In genomic region chr4:158208931-158209640, GRCh38 we compare ENCODE assay signal across 7 cellular contexts. TPM values are rescaled to one million over a fixed set of nuclear protein-coding genes. Genes with fewer than 3 reads are reported as not detected.
A peak's percentile ranks its signal among the peaks of the same experiment; 100 is the strongest.
DNase-seq lines count a peak whose midpoint lies in the region; ATAC-seq and TF ChIP-seq lines count a peak whose summit lies in the region.

No MANE protein-coding gene starts in this region.

- no peaks in the 10 kb centered on the region for H3K27me3 ChIP-seq in CD8-positive, alpha-beta memory T cell (ENCODE audit: insufficient read depth, low read length, poor library complexity, severe bottlenecking)
- no peaks in the 10 kb centered on the region for H3K27me3 ChIP-seq in foreskin keratinocyte

- no peaks in the 10 kb centered on the region for H3K36me3 ChIP-seq in CD8-positive, alpha-beta memory T cell (ENCODE audit: insufficient read depth, low read length)

- H3K4me1 ChIP-seq in CD8-positive, alpha-beta memory T cell (ENCODE audit: insufficient read depth, low read length) = peaks cover 4% of the 10 kb centered on the region
- H3K4me1 ChIP-seq in foreskin keratinocyte = no peaks in the 10 kb centered on the region

- H3K4me3 Mint-ChIP-seq in type B pancreatic cell = peak overlapping the region; percentile 19
- no peak overlapping the region for H3K4me3 Mint-ChIP-seq in CD8-positive, alpha-beta memory T cell

- no peak overlapping the region for H3K4me3 ChIP-seq in fibroblast of the aortic adventitia (ENCODE audit: low read depth, low read length)
- no peak overlapping the region for H3K4me3 ChIP-seq in CD8-positive, alpha-beta memory T cell (ENCODE audit: low read length)

- H3K27ac ChIP-seq in CD8-positive, alpha-beta memory T cell (ENCODE audit: low read depth, low read length) = no peak overlapping the region
- no peak overlapping the region for H3K27ac ChIP-seq in foreskin keratinocyte

- ATAC-seq in GM21447 (IDR thresholded peaks at IDR 0.05; ENCODE audit: unreplicated experiment) (peak; percentile 45), HG03575 (IDR thresholded peaks at IDR 0.05; ENCODE audit: extremely low read depth, insufficient number of reproducible peaks, low FRiP score, unreplicated experiment) (peak; percentile 52), foreskin keratinocyte (no peak), HG02610 (IDR thresholded peaks at IDR 0.05; ENCODE audit: unreplicated experiment) (no peak)

- CTCF ChIA-PET in CD8-positive, alpha-beta memory T cell (lab: Charles Lee) = no interaction called here

- H3K36me3 Mint-ChIP-seq in type B pancreatic cell = no peaks in the 10 kb centered on the region
- H3K36me3 Mint-ChIP-seq in CD8-positive, alpha-beta memory T cell = no peaks in the 10 kb centered on the region

- no peak for TF ChIP-seq CTCF in fibroblast of the aortic adventitia (IDR thresholded peaks at IDR 0.05; ENCODE audit: insufficient read depth, low read length)
- TF ChIP-seq CTCF in type B pancreatic cell (conservative IDR thresholded peaks at IDR 0.05) = no peak
- TF ChIP-seq CTCF in foreskin keratinocyte (conservative IDR thresholded peaks at IDR 0.05) = no peak

- no peaks in the 10 kb centered on the region for H3K9me3 Mint-ChIP-seq in type B pancreatic cell
- peaks cover 0 to 7% (median 0%) of the 10 kb centered on the region in 5 donors for H3K9me3 Mint-ChIP-seq in CD8-positive, alpha-beta memory T cell

- H3K9me3 ChIP-seq in CD8-positive, alpha-beta memory T cell (ENCODE audit: low read length) = no peaks in the 10 kb centered on the region

- H3K4me1 Mint-ChIP-seq in type B pancreatic cell (ENCODE audit: unreplicated experiment) = peaks cover 16% of the 10 kb centered on the region
- peaks cover 0 to 12% (median 7%) of the 10 kb centered on the region in 3 donors for H3K4me1 Mint-ChIP-seq in CD8-positive, alpha-beta memory T cell

- peak; percentile 24 for DNase-seq in fibroblast of the aortic adventitia (ENCODE audit: low read depth)
- no peak for DNase-seq in type B pancreatic cell (ENCODE audit: extremely low spot score, unreplicated experiment)
- DNase-seq in CD8-positive, alpha-beta memory T cell = no peak
- no peak for DNase-seq in foreskin keratinocyte

- no peaks in the 10 kb centered on the region for H3K27me3 Mint-ChIP-seq in type B pancreatic cell
- H3K27me3 Mint-ChIP-seq in CD8-positive, alpha-beta memory T cell = peaks cover 2 to 30% of the 10 kb centered on the region in 2 donors

- POLR2A ChIA-PET in CD8-positive, alpha-beta memory T cell (lab: Charles Lee) = no interaction called here

- peak overlapping the region; percentile 95 for H3K27ac Mint-ChIP-seq in type B pancreatic cell
- H3K27ac Mint-ChIP-seq in CD8-positive, alpha-beta memory T cell = no peak overlapping the region

RNA-seq across cellular contexts. Expression of gene TMEM144, which starts 1.2 kb away (rescaled TPM):
- 5.6 and 8.3 TPM in 2 replicates for total RNA-seq in fibroblast of the aortic adventitia (ENCODE audit: low replicate concordance)
- total RNA-seq in type B pancreatic cell (ENCODE audit: low replicate concordance) = 7.1 and 12.8 TPM in 2 replicates
- under 1 TPM in 1 of 2 experiments, not detected in 1; 0.07 TPM for total RNA-seq in CD8-positive, alpha-beta memory T cell
- polyA plus RNA-seq in CD8-positive, alpha-beta memory T cell = not detected
- 2.6 and 3.1 TPM in 2 replicates for total RNA-seq in foreskin keratinocyte
- 0.87 and 1.3 TPM in 2 replicates for polyA plus RNA-seq in foreskin keratinocyte

RNA-seq across cellular contexts. Expression of gene GASK1B, which starts 36.3 kb away (rescaled TPM):
- total RNA-seq in fibroblast of the aortic adventitia (ENCODE audit: low replicate concordance) = 22.3 and 37.6 TPM in 2 replicates
- total RNA-seq in type B pancreatic cell (ENCODE audit: low replicate concordance) = 37.0 and 37.1 TPM in 2 replicates
- total RNA-seq in CD8-positive, alpha-beta memory T cell = under 1 TPM; 0.29 to 0.48 TPM
- not detected for polyA plus RNA-seq in CD8-positive, alpha-beta memory T cell
- total RNA-seq in foreskin keratinocyte = 0.99 and 1.5 TPM in 2 replicates
- polyA plus RNA-seq in foreskin keratinocyte = 0.24 and 0.37 TPM in 2 replicates

Comparison
In these comparisons a context has a peak if more than half of its experiments do, and no peak if none do; other contexts are left out.
1. ATAC-seq: peak in GM21447 (single experiment) and HG03575 (single experiment); none in foreskin keratinocyte (single experiment) and HG02610 (single experiment).